In the genomic region with DNA sequence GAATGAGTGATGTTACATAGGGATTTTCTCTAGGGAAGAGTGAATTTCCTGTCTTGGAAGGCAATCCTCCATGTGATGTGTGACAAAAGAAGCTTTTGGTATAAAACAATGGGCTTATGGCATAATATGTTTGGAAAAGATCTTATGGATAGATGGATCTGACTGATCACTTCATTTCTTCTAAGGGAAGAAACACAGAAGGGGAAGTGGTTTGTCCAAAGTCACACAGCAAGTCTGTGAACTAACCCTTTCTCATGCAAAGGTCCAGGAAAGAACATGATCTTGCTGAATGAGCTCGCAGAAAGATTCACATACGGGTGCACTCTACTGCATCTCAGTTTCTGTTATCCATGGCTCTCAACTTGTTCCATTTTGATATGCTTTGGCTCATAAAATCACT, we compare ENCODE assay signal across 28 cellular contexts.
"Had no signal": no experiment of that assay in that cellular context is flagged by ENCODE, and none has a peak within 500 bp of the region (broad histone marks: within the 10 kb centered on the region; RNA-seq: fewer than 3 reads in every experiment).

No MANE protein-coding gene starts in this region.

- DNase-seq: activated CD4-positive, alpha-beta memory T cell treated with anti-CD3 and anti-CD28 coated beads for 36 hours; activated CD4-positive, alpha-beta T cell treated with anti-CD3 and anti-CD28 coated beads, Interleukin-2, amount 10 ng/mL, durations not matched to agents 24 days and 14 days; activated CD4-positive, CD25-positive, alpha-beta regulatory T cell treated with anti-CD3 and anti-CD28 coated beads, Interleukin-2, amount 50 U/mL, for 72 hours; activated CD8-positive, alpha-beta memory T cell treated with anti-CD3 and anti-CD28 coated beads, Interleukin-2, amount 50 U/mL, for 48 hours; activated gamma-delta T cell; activated naive CD4-positive, alpha-beta T cell treated with anti-CD3 and anti-CD28 coated beads, Interleukin-2, amount 10 ng/mL, durations not matched to agents 7 days and 5 days; activated naive CD8-positive, alpha-beta T cell treated with anti-CD3 and anti-CD28 coated beads, Interleukin-2, amount 10 ng/mL, durations not matched to agents 7 days and 5 days; activated T-cell treated with anti-CD3 and anti-CD28 coated beads, Interleukin-2, amount 50 U/mL, for 24 hours; effector CD4-positive, alpha-beta T cell; gastrocnemius medialis; head of caudate nucleus; left cardiac atrium; mammary epithelial cell; naive B cell; nephron progenitor cell; stimulated activated CD4-positive, alpha-beta T cell treated with anti-CD3 and anti-CD28 coated beads, Interleukin-4, amount 100 ng/mL, for 24 hours; stimulated activated naive CD8-positive, alpha-beta T cell treated with anti-CD3 and anti-CD28 coated beads, Interleukin-15, amount 100 ng/mL, for 72 hours; T-helper 2 cell; thyroid gland; upper lobe of left lung had no signal

- H3K36me3 ChIP-seq: ascending aorta, gastrocnemius medialis, prostate gland, thyroid gland, upper lobe of left lung, vagina had no signal

- ATAC-seq: gastrocnemius medialis; left cardiac atrium; sciatic nerve; stimulated activated effector memory CD8-positive, alpha-beta T cell treated with anti-CD3 and anti-CD28 coated beads, Interleukin-12 subunit alpha, Interleukin-12 subunit beta, amount 100 ng/mL, for 72 hours; stimulated activated naive CD8-positive, alpha-beta T cell treated with anti-CD3 and anti-CD28 coated beads, Interleukin-15, amount 100 ng/mL, for 72 hours had no signal

- H3K4me1 ChIP-seq: ascending aorta, gastrocnemius medialis, prostate gland, thyroid gland, upper lobe of left lung, vagina had no signal

- H3K27ac ChIP-seq: ascending aorta, gastrocnemius medialis, prostate gland, skin epidermis, thyroid gland, upper lobe of left lung, vagina had no signal

- H3K4me3 ChIP-seq: ascending aorta, gastrocnemius medialis, prostate gland, skin epidermis, thyroid gland, upper lobe of left lung, vagina had no signal

- H3K9me3 ChIP-seq: ascending aorta, gastrocnemius medialis, prostate gland, thyroid gland, upper lobe of left lung, vagina had no signal

- FAIRE-seq: endometrium, keratinocyte had no signal

- H3K27me3 ChIP-seq: ascending aorta, gastrocnemius medialis, thyroid gland, upper lobe of left lung, vagina had no signal
